1 cellular context compared by ENCODE assay signal in the genomic region with DNA sequence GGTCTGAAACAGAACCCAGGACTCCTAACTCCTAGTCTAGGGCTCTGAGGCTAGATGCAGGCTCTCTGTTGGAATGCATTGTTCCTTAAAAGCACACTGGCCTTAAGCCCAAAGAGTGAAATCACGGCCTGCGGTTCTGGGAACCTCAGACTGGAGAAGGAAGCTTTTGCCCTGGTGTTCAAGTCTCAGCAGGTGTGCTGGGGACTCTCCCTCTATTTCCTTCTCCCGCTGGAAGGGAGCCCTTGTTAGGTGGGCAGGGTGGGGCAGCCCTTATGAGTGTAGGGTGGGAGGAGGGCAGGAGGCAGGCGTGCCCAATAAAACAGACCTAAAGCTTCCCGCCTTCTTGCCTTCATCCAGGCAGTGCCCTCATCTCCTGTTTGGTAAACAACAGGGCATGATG.
TF ChIP-seq lines count a peak whose summit lies in the region.

No MANE protein-coding gene starts in this region.

TF ChIP-seq in GM23338, 12 proteins besides CTCF, POLR2A, EP300 and RAD21 (continued from another document):
- TF ChIP-seq, protein P1, sequence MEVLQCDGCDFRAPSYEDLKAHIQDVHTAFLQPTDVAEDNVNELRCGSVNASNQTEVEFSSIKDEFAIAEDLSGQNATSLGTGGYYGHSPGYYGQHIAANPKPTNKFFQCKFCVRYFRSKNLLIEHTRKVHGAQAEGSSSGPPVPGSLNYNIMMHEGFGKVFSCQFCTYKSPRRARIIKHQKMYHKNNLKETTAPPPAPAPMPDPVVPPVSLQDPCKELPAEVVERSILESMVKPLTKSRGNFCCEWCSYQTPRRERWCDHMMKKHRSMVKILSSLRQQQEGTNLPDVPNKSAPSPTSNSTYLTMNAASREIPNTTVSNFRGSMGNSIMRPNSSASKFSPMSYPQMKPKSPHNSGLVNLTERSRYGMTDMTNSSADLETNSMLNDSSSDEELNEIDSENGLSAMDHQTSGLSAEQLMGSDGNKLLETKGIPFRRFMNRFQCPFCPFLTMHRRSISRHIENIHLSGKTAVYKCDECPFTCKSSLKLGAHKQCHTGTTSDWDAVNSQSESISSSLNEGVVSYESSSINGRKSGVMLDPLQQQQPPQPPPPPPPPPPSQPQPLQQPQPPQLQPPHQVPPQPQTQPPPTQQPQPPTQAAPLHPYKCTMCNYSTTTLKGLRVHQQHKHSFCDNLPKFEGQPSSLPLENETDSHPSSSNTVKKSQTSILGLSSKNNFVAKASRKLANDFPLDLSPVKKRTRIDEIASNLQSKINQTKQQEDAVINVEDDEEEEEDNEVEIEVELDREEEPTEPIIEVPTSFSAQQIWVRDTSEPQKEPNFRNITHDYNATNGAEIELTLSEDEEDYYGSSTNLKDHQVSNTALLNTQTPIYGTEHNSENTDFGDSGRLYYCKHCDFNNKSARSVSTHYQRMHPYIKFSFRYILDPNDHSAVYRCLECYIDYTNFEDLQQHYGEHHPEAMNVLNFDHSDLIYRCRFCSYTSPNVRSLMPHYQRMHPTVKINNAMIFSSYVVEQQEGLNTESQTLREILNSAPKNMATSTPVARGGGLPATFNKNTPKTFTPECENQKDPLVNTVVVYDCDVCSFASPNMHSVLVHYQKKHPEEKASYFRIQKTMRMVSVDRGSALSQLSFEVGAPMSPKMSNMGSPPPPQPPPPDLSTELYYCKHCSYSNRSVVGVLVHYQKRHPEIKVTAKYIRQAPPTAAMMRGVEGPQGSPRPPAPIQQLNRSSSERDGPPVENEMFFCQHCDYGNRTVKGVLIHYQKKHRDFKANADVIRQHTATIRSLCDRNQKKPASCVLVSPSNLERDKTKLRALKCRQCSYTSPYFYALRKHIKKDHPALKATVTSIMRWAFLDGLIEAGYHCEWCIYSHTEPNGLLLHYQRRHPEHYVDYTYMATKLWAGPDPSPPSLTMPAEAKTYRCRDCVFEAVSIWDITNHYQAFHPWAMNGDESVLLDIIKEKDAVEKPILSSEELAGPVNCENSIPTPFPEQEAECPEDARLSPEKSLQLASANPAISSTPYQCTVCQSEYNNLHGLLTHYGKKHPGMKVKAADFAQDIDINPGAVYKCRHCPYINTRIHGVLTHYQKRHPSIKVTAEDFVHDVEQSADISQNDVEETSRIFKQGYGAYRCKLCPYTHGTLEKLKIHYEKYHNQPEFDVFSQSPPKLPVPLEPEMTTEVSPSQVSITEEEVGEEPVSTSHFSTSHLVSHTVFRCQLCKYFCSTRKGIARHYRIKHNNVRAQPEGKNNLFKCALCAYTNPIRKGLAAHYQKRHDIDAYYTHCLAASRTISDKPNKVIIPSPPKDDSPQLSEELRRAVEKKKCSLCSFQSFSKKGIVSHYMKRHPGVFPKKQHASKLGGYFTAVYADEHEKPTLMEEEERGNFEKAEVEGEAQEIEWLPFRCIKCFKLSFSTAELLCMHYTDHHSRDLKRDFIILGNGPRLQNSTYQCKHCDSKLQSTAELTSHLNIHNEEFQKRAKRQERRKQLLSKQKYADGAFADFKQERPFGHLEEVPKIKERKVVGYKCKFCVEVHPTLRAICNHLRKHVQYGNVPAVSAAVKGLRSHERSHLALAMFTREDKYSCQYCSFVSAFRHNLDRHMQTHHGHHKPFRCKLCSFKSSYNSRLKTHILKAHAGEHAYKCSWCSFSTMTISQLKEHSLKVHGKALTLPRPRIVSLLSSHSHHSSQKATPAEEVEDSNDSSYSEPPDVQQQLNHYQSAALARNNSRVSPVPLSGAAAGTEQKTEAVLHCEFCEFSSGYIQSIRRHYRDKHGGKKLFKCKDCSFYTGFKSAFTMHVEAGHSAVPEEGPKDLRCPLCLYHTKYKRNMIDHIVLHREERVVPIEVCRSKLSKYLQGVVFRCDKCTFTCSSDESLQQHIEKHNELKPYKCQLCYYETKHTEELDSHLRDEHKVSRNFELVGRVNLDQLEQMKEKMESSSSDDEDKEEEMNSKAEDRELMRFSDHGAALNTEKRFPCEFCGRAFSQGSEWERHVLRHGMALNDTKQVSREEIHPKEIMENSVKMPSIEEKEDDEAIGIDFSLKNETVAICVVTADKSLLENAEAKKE (CRISPR knock-in tag; IDR thresholded peaks at IDR 0.05) = no peak
- TF ChIP-seq JUNB (IDR thresholded peaks at IDR 0.05; ENCODE audit: unreplicated experiment) (no peak), POLR2AphosphoS5 (IDR thresholded peaks at IDR 0.05; ENCODE audit: low read depth) (no peak), EZH2 (IDR thresholded peaks at IDR 0.05; ENCODE audit: low read depth, unreplicated experiment) (no peak), EZH2phosphoT487 (IDR thresholded peaks at IDR 0.05; ENCODE audit: unreplicated experiment) (no peak)
